ENCODE assay signal across 9 cellular contexts in the genomic region with DNA sequence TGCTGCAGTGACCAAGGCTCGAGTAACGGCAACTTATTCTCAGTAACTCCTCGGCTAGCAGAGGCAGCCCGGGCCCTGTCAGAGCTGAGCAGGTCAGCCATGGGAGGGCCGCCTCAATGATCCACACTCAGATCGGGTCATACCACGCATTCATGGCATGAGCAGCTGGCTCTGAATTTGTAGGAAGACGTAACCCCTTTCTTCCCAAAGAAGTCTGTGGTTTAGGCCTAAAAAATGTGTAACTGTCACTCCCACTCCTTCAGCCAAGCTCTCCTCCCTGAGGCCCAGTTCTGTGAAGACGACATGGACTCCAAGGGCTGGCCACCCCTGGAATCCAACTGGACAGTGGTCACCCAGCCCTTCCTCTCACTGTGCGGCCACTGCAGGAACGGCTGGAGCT. TPM values are rescaled to one million over a fixed set of nuclear protein-coding genes. Genes with fewer than 3 reads are reported as not detected.
DNase-seq lines count a peak whose midpoint lies in the region; ATAC-seq and TF ChIP-seq lines count a peak whose summit lies in the region.
"Had no signal": no experiment of that assay in that cellular context is flagged by ENCODE, and none has a peak within 500 bp of the region (broad histone marks: within the 10 kb centered on the region; RNA-seq: fewer than 3 reads in every experiment).

No MANE protein-coding gene starts in this region.

- DNase-seq in Daoy (ENCODE audit: low read depth) (peak; percentile 41), right atrium auricular region (ENCODE audit: low spot score) (no peak), skeletal muscle cell (ENCODE audit: low read depth) (peak; percentile 49), NCI-H510A treated with DMSO at 0.1 percent for 48 hours (lab: John Stamatoyannopoulos, UW) (no peak)
- DNase-seq in activated T-helper 2 cell treated with anti-CD3 and anti-CD28 coated beads, Interferon-gamma antibody, Interleukin-2, Interleukin-4, amounts not matched to agents 10 μg/mL and 5 μg/mL and 100 μg/mL, durations not matched to agents 14 hours and 24 hours and 36 hours (ENCODE audit: low spot score) = no peak
- no peak for DNase-seq in activated T-cell treated with anti-CD3 and anti-CD28 coated beads, Interleukin-2, amount 50 U/mL, for 1 hour
- DNase-seq: NCI-H524 had no signal

- H3K4me1 Mint-ChIP-seq in activated T-helper 2 cell treated with anti-CD3 and anti-CD28 coated beads, Interferon-gamma antibody, Interleukin-2, Interleukin-4, amounts not matched to agents 10 μg/mL and 5 μg/mL and 100 μg/mL, durations not matched to agents 14 hours and 24 hours and 36 hours (ENCODE audit: low read depth) = no peaks in the 10 kb centered on the region

- no peaks in the 10 kb centered on the region for H3K9me3 ChIP-seq in right atrium auricular region

- intact Hi-C loops in activated T-helper 2 cell treated with anti-CD3 and anti-CD28 coated beads, Interferon-gamma antibody, Interleukin-2, Interleukin-4, amounts not matched to agents 10 μg/mL and 5 μg/mL and 100 μg/mL, durations not matched to agents 14 hours and 24 hours and 36 hours (cut with micrococcal nuclease) = no loop called here

- no peak overlapping the region for H3K27ac Mint-ChIP-seq in activated T-helper 2 cell treated with anti-CD3 and anti-CD28 coated beads, Interferon-gamma antibody, Interleukin-2, Interleukin-4, amounts not matched to agents 10 μg/mL and 5 μg/mL and 100 μg/mL, durations not matched to agents 14 hours and 24 hours and 36 hours

- H3K27me3 Mint-ChIP-seq in activated T-helper 2 cell treated with anti-CD3 and anti-CD28 coated beads, Interferon-gamma antibody, Interleukin-2, Interleukin-4, amounts not matched to agents 10 μg/mL and 5 μg/mL and 100 μg/mL, durations not matched to agents 14 hours and 24 hours and 36 hours (ENCODE audit: low read depth) = no peaks in the 10 kb centered on the region

- TF ChIP-seq CTCF in right atrium auricular region (IDR thresholded peaks at IDR 0.05) = no peak

- ATAC-seq in HG02763 (IDR thresholded peaks at IDR 0.05; ENCODE audit: unreplicated experiment) = no peak

- H3K27me3 ChIP-seq in right atrium auricular region = no peaks in the 10 kb centered on the region

- H3K27ac ChIP-seq in angular gyrus (ENCODE audit: low read depth, low read length) (peak overlapping the region; percentile 99), right atrium auricular region (peak overlapping the region; percentile 91 to 97)

- H3K4me3 Mint-ChIP-seq in activated T-helper 2 cell treated with anti-CD3 and anti-CD28 coated beads, Interferon-gamma antibody, Interleukin-2, Interleukin-4, amounts not matched to agents 10 μg/mL and 5 μg/mL and 100 μg/mL, durations not matched to agents 14 hours and 24 hours and 36 hours (ENCODE audit: low read depth) = no peak overlapping the region

- peak overlapping the region in 1 of 2 donors; percentile 43 for H3K4me3 ChIP-seq in right atrium auricular region
- H3K4me3 ChIP-seq in skeletal muscle cell (ENCODE audit: low read depth, low read length) = no peak overlapping the region

- no peaks in the 10 kb centered on the region for H3K9me3 Mint-ChIP-seq in activated T-helper 2 cell treated with anti-CD3 and anti-CD28 coated beads, Interferon-gamma antibody, Interleukin-2, Interleukin-4, amounts not matched to agents 10 μg/mL and 5 μg/mL and 100 μg/mL, durations not matched to agents 14 hours and 24 hours and 36 hours

- peaks cover 17% of the 10 kb centered on the region for H3K36me3 Mint-ChIP-seq in activated T-helper 2 cell treated with anti-CD3 and anti-CD28 coated beads, Interferon-gamma antibody, Interleukin-2, Interleukin-4, amounts not matched to agents 10 μg/mL and 5 μg/mL and 100 μg/mL, durations not matched to agents 14 hours and 24 hours and 36 hours (ENCODE audit: low read depth)

- H3K4me1 ChIP-seq in right atrium auricular region = peaks cover 0 to 77% of the 10 kb centered on the region in 2 donors

- H3K36me3 ChIP-seq in right atrium auricular region = peaks cover 9% of the 10 kb centered on the region

RNA-seq across cellular contexts. Expression of gene PPP2R1B, which starts 30.0 kb away (rescaled TPM):
- total RNA-seq in Daoy (2014; rRNA removed; shearing (Covaris generic)) = 43.0 and 49.0 TPM in 2 replicates
- 10 to 100 TPM in 1 of 2 donors, 1 to 10 TPM in 1; 6.5 to 13.2 TPM for total RNA-seq in right atrium auricular region
- 57.7 and 64.2 TPM in 2 replicates for total RNA-seq in activated T-helper 2 cell treated with anti-CD3 and anti-CD28 coated beads, Interferon-gamma antibody, Interleukin-2, Interleukin-4, amounts not matched to agents 10 μg/mL and 5 μg/mL and 100 μg/mL, durations not matched to agents 14 hours and 24 hours and 36 hours

Comparison
In these comparisons a context has a peak if more than half of its experiments do, and no peak if none do; other contexts are left out.
1. DNase-seq: peak in Daoy (single experiment) and skeletal muscle cell (single experiment); none in right atrium auricular region (single experiment), activated T-helper 2 cell treated with anti-CD3 and anti-CD28 coated beads, Interferon-gamma antibody, Interleukin-2, Interleukin-4, amounts not matched to agents 10 μg/mL and 5 μg/mL and 100 μg/mL, durations not matched to agents 14 hours and 24 hours and 36 hours (single experiment), NCI-H510A treated with DMSO at 0.1 percent for 48 hours (single experiment) and activated T-cell treated with anti-CD3 and anti-CD28 coated beads, Interleukin-2, amount 50 U/mL, for 1 hour (single experiment).